Comparison of ENCODE assay signal across 8 cellular contexts in genomic region chr1:40315239-40315794, GRCh38. TPM values are rescaled to one million over a fixed set of nuclear protein-coding genes. Genes with fewer than 3 reads are reported as not detected.
A peak's percentile ranks its signal among the peaks of the same experiment; 100 is the strongest.
DNase-seq lines count a peak whose midpoint lies in the region; ATAC-seq, FAIRE-seq and TF ChIP-seq lines count a peak whose summit lies in the region.

No MANE protein-coding gene starts in this region.

- H3K4me2 ChIP-seq in H1 (ENCODE audit: insufficient read depth in 1 of 2, low read depth in 2 of 2, low read length in 2 of 2): peak overlapping the region; percentile 73 to 95
- peak overlapping the region; percentile 16 for H3K4me2 ChIP-seq in mesenchymal stem cell (ENCODE audit: low read length, poor library complexity, severe bottlenecking)

- H3K27ac ChIP-seq in H1 (ENCODE audit: low read depth, low read length) (no peak overlapping the region), mesenchymal stem cell (ENCODE audit: low read length, poor library complexity, severe bottlenecking) (peak overlapping the region; percentile 9)

- WGBS in H1 (ENCODE audit: extremely low coverage in 1 of 2, insufficient coverage in 1 of 2, insufficient read length in 1 of 2, insufficient replicate concordance in 2 of 2, low coverage in 1 of 2, low lambda C conversion rate in 2 of 2, missing lambda C conversion rate in 1 of 2), 2 experiments: 4% methylated on average over 35 of the region's 42 CpGs; no CpG with 5 or more reads in 1 of the 2 experiments
- 6% methylated on average over 33 of the region's 42 CpGs for WGBS in mesenchymal stem cell

- no peak for TF ChIP-seq EP300 in H1 (IDR thresholded peaks at IDR 0.05; ENCODE audit: borderline replicate concordance in 1 of 2, low read depth in 2 of 2, low read length in 2 of 2)

- H3K27me3 ChIP-seq in H1 (replicated peaks in 1 of 4; ENCODE audit: control insufficient read depth in 3 of 4, extremely low read depth in 1 of 4, insufficient read depth in 3 of 4, low read length in 3 of 4) (peaks cover 20 to 53% (median 45%) of the 10 kb centered on the region in 4 experiments), mesenchymal stem cell (ENCODE audit: control insufficient read depth in 1 of 2, insufficient read depth in 1 of 2, low read length in 2 of 2) (peaks cover 27 to 43% of the 10 kb centered on the region in 2 experiments)

- no peak for FAIRE-seq in H1 (lab: Jason Lieb, UNC)

- no peaks in the 10 kb centered on the region for H3K9me3 Mint-ChIP-seq in activated CD8-positive, alpha-beta memory T cell treated with anti-CD3 and anti-CD28 coated beads, Interleukin-2, amount 10 ng/mL, durations not matched to agents 7 days and 5 days (ENCODE audit: low read depth)

- no peak overlapping the region for H2AK5ac ChIP-seq in H1 (ENCODE audit: low read depth, low read length)
- no peak overlapping the region for H2AK5ac ChIP-seq in mesenchymal stem cell (ENCODE audit: low read length, severe bottlenecking)

- CTCF ChIA-PET in activated CD8-positive, alpha-beta memory T cell treated with anti-CD3 and anti-CD28 coated beads, Interleukin-2, amount 10 ng/mL, durations not matched to agents 7 days and 5 days (lab: Charles Lee): interaction anchor here (0.6 to 9.3 kb wide), 53 partner anchors 9 to 643 kb away, joined by 3 to 106 read pairs (median 5); partner anchors contain the start of genes NT5C1A, PPT1, RLF and SMAP2
- CTCF ChIA-PET in H1 (lab: Charles Lee; ENCODE audit: partially characterized antibody): interaction anchor here (0.6 to 10.4 kb wide), 45 partner anchors 9 to 1816 kb away, joined by 3 to 144 read pairs (median 4); partner anchors contain the start of genes SMAP2 and TMCO2

- DNase-seq in NCI-H82 (lab: John Stamatoyannopoulos, UW) (peak; percentile 83), H1 (ENCODE audit: low read depth in 1 of 2, low spot score in 2 of 2) (peak; percentile 76 to 93), mesenchymal stem cell (peak; percentile 83)
- DNase-seq in activated CD8-positive, alpha-beta memory T cell treated with anti-CD3 and anti-CD28 coated beads, Interleukin-2, amount 10 ng/mL, durations not matched to agents 7 days and 5 days: peak; percentile 90
- peak; percentile 63 to 74 (median 70) for DNase-seq in stimulated activated CD4-positive, alpha-beta T cell treated with anti-CD3 and anti-CD28 coated beads, TNF-alpha, amount 100 ng/mL, for 4 hours (ENCODE audit: low read depth in 3 of 3)

- H2AFZ ChIP-seq in H1 (ENCODE audit: low read length): peak overlapping the region; percentile 82
- H2AFZ ChIP-seq in mesenchymal stem cell (ENCODE audit: low read depth, low read length): peak overlapping the region; percentile 16

- no peak overlapping the region for H2BK20ac ChIP-seq in H1 (ENCODE audit: low read length)

- H3K23ac ChIP-seq in H1 (ENCODE audit: insufficient read length) (no peak overlapping the region), mesenchymal stem cell (ENCODE audit: low read length in 2 of 2) (no peak overlapping the region)

- no peak overlapping the region for H4K5ac ChIP-seq in H1 (ENCODE audit: insufficient read length, low read depth, low read length)

- H2BK12ac ChIP-seq in H1 (ENCODE audit: low read depth, low read length) (no peak overlapping the region; the same call in 1 of the 2 replicates), mesenchymal stem cell (ENCODE audit: low read length in 2 of 2) (peak overlapping the region in 1 of 2 experiments; percentile 49)

- no peaks in the 10 kb centered on the region for H3K79me2 ChIP-seq in H1 (ENCODE audit: control insufficient read depth in 1 of 2, insufficient read depth in 2 of 2, low read length in 2 of 2)

- H3K56ac ChIP-seq in H1 (replicated peaks; ENCODE audit: insufficient read length, low read depth, low read length): no peak overlapping the region

- H2BK120ac ChIP-seq in H1 (replicated peaks; ENCODE audit: low read depth, low read length): no peak overlapping the region
- peak overlapping the region; percentile 61 for H2BK120ac ChIP-seq in mesenchymal stem cell (ENCODE audit: low read depth, low read length)

- TF ChIP-seq CTCF in GM12873 (IDR thresholded peaks at IDR 0.05; ENCODE audit: insufficient read depth, low read depth, low read length, missing control alignments): peak; percentile 95
- TF ChIP-seq CTCF in H1 (IDR thresholded peaks at IDR 0.05; ENCODE audit: control extremely low read depth in 1 of 3, insufficient read depth in 1 of 3, low read depth in 1 of 3, low read length in 3 of 3): peak in 2 of 3 experiments; percentile 69 to 86; a peak in 3 of 4 replicates

- H2BK15ac ChIP-seq in H1 (ENCODE audit: low read length): peak overlapping the region; percentile 88; the same call in 1 of the 2 replicates
- peak overlapping the region; percentile 84 for H2BK15ac ChIP-seq in mesenchymal stem cell (ENCODE audit: low read depth, poor library complexity, severe bottlenecking)

- POLR2A ChIA-PET in H1 (lab: Charles Lee; ENCODE audit: partially characterized antibody): interaction anchor here (0.5 to 2.8 kb wide), 4 partner anchors 19 to 84 kb away, joined by 3 to 8 read pairs (median 4); no protein-coding TSS in a partner anchor

- peak overlapping the region; percentile 74 for H3K4me3 Mint-ChIP-seq in activated CD8-positive, alpha-beta memory T cell treated with anti-CD3 and anti-CD28 coated beads, Interleukin-2, amount 10 ng/mL, durations not matched to agents 7 days and 5 days

- H4K91ac ChIP-seq in H1 (replicated peaks; ENCODE audit: insufficient read length, low read length): no peak overlapping the region
- H4K91ac ChIP-seq in mesenchymal stem cell (ENCODE audit: low read length): peak overlapping the region; percentile 14

- H3K18ac ChIP-seq in H1 (ENCODE audit: extremely low read depth, low read length) (peak overlapping the region; percentile 78; the same call in 1 of the 2 replicates), mesenchymal stem cell (ENCODE audit: low read depth in 1 of 2, low read length in 2 of 2) (peak overlapping the region; percentile 42 to 59)

- H3K4me3 ChIP-seq in H1 (ENCODE audit: extremely low read depth in 1 of 4, insufficient read depth in 2 of 4, low read depth in 3 of 4, low read length in 4 of 4) (peak overlapping the region; percentile 42 to 63 (median 54)), mesenchymal stem cell (ENCODE audit: insufficient read depth in 1 of 2, low read depth in 1 of 2, low read length in 2 of 2) (peak overlapping the region; percentile 2 to 67)

- H3K9ac ChIP-seq in H1 (replicated peaks in 1 of 4; ENCODE audit: extremely low read depth in 1 of 4, low read depth in 3 of 4, low read length in 3 of 4) (peak overlapping the region in 2 of 4 experiments; percentile 41 to 45; a peak in 3 of 7 replicates), mesenchymal stem cell (ENCODE audit: low read length) (peak overlapping the region; percentile 84)

- no peaks in the 10 kb centered on the region for H3K9me3 ChIP-seq in H1 (ENCODE audit: insufficient read depth in 2 of 2, low read depth in 1 of 2, low read length in 1 of 2)
- no peaks in the 10 kb centered on the region for H3K9me3 ChIP-seq in mesenchymal stem cell (ENCODE audit: control insufficient read depth, low read length)

- peak overlapping the region; percentile 66 for H3K27ac Mint-ChIP-seq in activated CD8-positive, alpha-beta memory T cell treated with anti-CD3 and anti-CD28 coated beads, Interleukin-2, amount 10 ng/mL, durations not matched to agents 7 days and 5 days

- H3K4me1 Mint-ChIP-seq in activated CD8-positive, alpha-beta memory T cell treated with anti-CD3 and anti-CD28 coated beads, Interleukin-2, amount 10 ng/mL, durations not matched to agents 7 days and 5 days: peaks cover 42% of the 10 kb centered on the region

- H4K20me1 ChIP-seq in H1 (replicated peaks in 1 of 2; ENCODE audit: control insufficient read depth in 1 of 2, insufficient read depth in 2 of 2, low read length in 2 of 2): no peaks in the 10 kb centered on the region

- peaks cover 1% of the 10 kb centered on the region for H3K36me3 Mint-ChIP-seq in activated CD8-positive, alpha-beta memory T cell treated with anti-CD3 and anti-CD28 coated beads, Interleukin-2, amount 10 ng/mL, durations not matched to agents 7 days and 5 days

- H3K27me3 Mint-ChIP-seq in activated CD8-positive, alpha-beta memory T cell treated with anti-CD3 and anti-CD28 coated beads, Interleukin-2, amount 10 ng/mL, durations not matched to agents 7 days and 5 days: peaks cover 25% of the 10 kb centered on the region

- peak; percentile 60 to 66 for TF ChIP-seq RAD21 in H1 (IDR thresholded peaks at IDR 0.05 in 1 of 2, conservative IDR thresholded peaks at IDR 0.05 in 1 of 2; ENCODE audit: low read depth in 2 of 2, low read length in 2 of 2)

- ATAC-seq in HG03280 (IDR thresholded peaks at IDR 0.05; ENCODE audit: unreplicated experiment) (peak; percentile 68), GM21825 (IDR thresholded peaks at IDR 0.05; ENCODE audit: unreplicated experiment) (no peak)
- ATAC-seq in activated CD8-positive, alpha-beta memory T cell treated with anti-CD3 and anti-CD28 coated beads, Interleukin-2, amount 10 ng/mL, durations not matched to agents 7 days and 5 days: peak; percentile 77

- peaks cover 8 to 18% (median 11%) of the 10 kb centered on the region in 4 experiments for H3K4me1 ChIP-seq in H1 (replicated peaks in 1 of 4; ENCODE audit: control insufficient read depth in 3 of 4, insufficient read depth in 4 of 4, low read length in 3 of 4)
- H3K4me1 ChIP-seq in mesenchymal stem cell (ENCODE audit: control insufficient read depth, insufficient read depth, low read depth, low read length): peaks cover 34% of the 10 kb centered on the region

- TF ChIP-seq POLR2A in H1 (IDR thresholded peaks at IDR 0.05; ENCODE audit: control extremely low read depth in 1 of 2, low read depth in 2 of 2, low read length in 2 of 2): 0 out of 3 replicates have a peak, but pooled peaks of 1 of the 2 experiments have one; percentile 37

- H3K14ac ChIP-seq in H1 (ENCODE audit: insufficient read length): no peak overlapping the region
- no peak overlapping the region for H3K14ac ChIP-seq in mesenchymal stem cell (ENCODE audit: low read length in 2 of 2)

- H2BK5ac ChIP-seq in H1 (ENCODE audit: low read depth, low read length) (no peak overlapping the region; the same call in 1 of the 2 replicates), mesenchymal stem cell (ENCODE audit: low read depth, low read length, poor library complexity, severe bottlenecking) (no peak overlapping the region)

- H3K4ac ChIP-seq in H1 (replicated peaks; ENCODE audit: insufficient read length, low read depth, low read length) (no peak overlapping the region), mesenchymal stem cell (ENCODE audit: low read depth in 1 of 2, low read length in 2 of 2) (peak overlapping the region in 1 of 2 experiments; percentile 17)

- H4K8ac ChIP-seq in H1 (ENCODE audit: extremely low read depth, insufficient read depth, low read length) (no peak overlapping the region), mesenchymal stem cell (ENCODE audit: low read length) (peak overlapping the region; percentile 81)

- no peaks in the 10 kb centered on the region for H3K79me1 ChIP-seq in H1 (ENCODE audit: low read depth, low read length)
- H3K79me1 ChIP-seq in mesenchymal stem cell (replicated peaks; ENCODE audit: low read length, poor library complexity, severe bottlenecking): no peaks in the 10 kb centered on the region

- peaks cover 20% of the 10 kb centered on the region; the same call in 1 of the 2 replicates for H3K23me2 ChIP-seq in H1 (ENCODE audit: low read depth, low read length)

- peaks cover 0 to 5% (median 0%) of the 10 kb centered on the region in 4 experiments; a peak in 1 of 8 replicates for H3K36me3 ChIP-seq in H1 (ENCODE audit: control insufficient read depth in 2 of 4, insufficient read depth in 4 of 4, low read length in 3 of 4)
- H3K36me3 ChIP-seq in mesenchymal stem cell (ENCODE audit: control insufficient read depth in 1 of 2, insufficient read depth in 2 of 2, low read depth in 1 of 2, low read length in 2 of 2): no peaks in the 10 kb centered on the region

RNA-seq across cellular contexts. Expression of gene COL9A2, which starts 1.8 kb away (rescaled TPM):
- total RNA-seq in activated CD8-positive, alpha-beta memory T cell treated with anti-CD3 and anti-CD28 coated beads, Interleukin-2, amount 10 ng/mL, durations not matched to agents 7 days and 5 days: 10 to 100 TPM in 1 of 2 experiments, 1 to 10 TPM in 1; 8.3 to 12.4 TPM
- total RNA-seq in H1 (2021; fragmentation: NEBNext Ultra II Directional; extraction: Animal tissue kit (Norgen Biotek cat#: 25700)): 2.7 and 3.2 TPM in 2 replicates
- 3.3 and 3.7 TPM in 2 replicates for polyA plus RNA-seq in H1 (2011; rRNA removed)
- polyA plus RNA-seq in H1 (2011; cell fraction: cytosol; rRNA removed): 3.6 TPM
- polyA plus RNA-seq in H1 (2011; cell fraction: nucleus; rRNA removed): 20.4 TPM
- 4.1 to 5.4 TPM (median 5.3 TPM) in 4 replicates for polyA plus RNA-seq in H1 (2012, experiment 1 of 2)
- 6.8 TPM for polyA plus RNA-seq in H1 (2012, experiment 2 of 2)
- 3.5 TPM for polyA plus RNA-seq in H1 (2013, experiment 1 of 2)
- 3.2 TPM for polyA plus RNA-seq in H1 (2013, experiment 2 of 2)
- polyA minus RNA-seq in H1 (2011; rRNA and poly(A)+ RNA removed): 0.54 and 0.63 TPM in 2 replicates
- polyA minus RNA-seq in H1 (2011; cell fraction: cytosol; rRNA and poly(A)+ RNA removed): 1.7 TPM
- polyA minus RNA-seq in H1 (2011; cell fraction: nucleus; rRNA and poly(A)+ RNA removed): 1.7 TPM
- polyA plus RNA-seq in mesenchymal stem cell (2013, experiment 1 of 2): 1.1 TPM
- 1.2 TPM for polyA plus RNA-seq in mesenchymal stem cell (2013, experiment 2 of 2)

RNA-seq across cellular contexts. Expression of gene ZMPSTE24, which starts 57.3 kb away (rescaled TPM):
- total RNA-seq in activated CD8-positive, alpha-beta memory T cell treated with anti-CD3 and anti-CD28 coated beads, Interleukin-2, amount 10 ng/mL, durations not matched to agents 7 days and 5 days: 10 to 100 TPM; 23.3 to 41.1 TPM
- 41.5 and 42.9 TPM in 2 replicates for total RNA-seq in H1 (2021; fragmentation: NEBNext Ultra II Directional; extraction: Animal tissue kit (Norgen Biotek cat#: 25700))
- polyA plus RNA-seq in H1 (2011; rRNA removed): 7.9 and 12.7 TPM in 2 replicates
- 15.7 TPM for polyA plus RNA-seq in H1 (2011; cell fraction: cytosol; rRNA removed)
- 5.6 TPM for polyA plus RNA-seq in H1 (2011; cell fraction: nucleus; rRNA removed)
- 15.9 to 30.3 TPM (median 18.2 TPM) in 4 replicates for polyA plus RNA-seq in H1 (2012, experiment 1 of 2)
- polyA plus RNA-seq in H1 (2012, experiment 2 of 2): 2.7 TPM
- polyA plus RNA-seq in H1 (2013, experiment 1 of 2): 58.1 TPM
- polyA plus RNA-seq in H1 (2013, experiment 2 of 2): 63.2 TPM
- 15.8 and 18.8 TPM in 2 replicates for polyA minus RNA-seq in H1 (2011; rRNA and poly(A)+ RNA removed)
- polyA minus RNA-seq in H1 (2011; cell fraction: cytosol; rRNA and poly(A)+ RNA removed): 25.6 TPM
- 12.8 TPM for polyA minus RNA-seq in H1 (2011; cell fraction: nucleus; rRNA and poly(A)+ RNA removed)
- polyA plus RNA-seq in mesenchymal stem cell (2013, experiment 1 of 2): 49.7 TPM
- polyA plus RNA-seq in mesenchymal stem cell (2013, experiment 2 of 2): 51.8 TPM

RNA-seq across cellular contexts. Expression of gene SMAP2, which starts 58.2 kb away (rescaled TPM):
- total RNA-seq in activated CD8-positive, alpha-beta memory T cell treated with anti-CD3 and anti-CD28 coated beads, Interleukin-2, amount 10 ng/mL, durations not matched to agents 7 days and 5 days: 100 to 1,000 TPM; 116 to 145 TPM
- total RNA-seq in H1 (2021; fragmentation: NEBNext Ultra II Directional; extraction: Animal tissue kit (Norgen Biotek cat#: 25700)): 5.0 and 5.5 TPM in 2 replicates
- 3.9 and 4.3 TPM in 2 replicates for polyA plus RNA-seq in H1 (2011; rRNA removed)
- polyA plus RNA-seq in H1 (2011; cell fraction: cytosol; rRNA removed): 4.2 TPM
- polyA plus RNA-seq in H1 (2011; cell fraction: nucleus; rRNA removed): 2.7 TPM
- 4.5 to 6.2 TPM (median 5.6 TPM) in 4 replicates for polyA plus RNA-seq in H1 (2012, experiment 1 of 2)
- 5.7 TPM for polyA plus RNA-seq in H1 (2012, experiment 2 of 2)
- 5.9 TPM for polyA plus RNA-seq in H1 (2013, experiment 1 of 2)
- 4.7 TPM for polyA plus RNA-seq in H1 (2013, experiment 2 of 2)
- 6.1 and 8.1 TPM in 2 replicates for polyA minus RNA-seq in H1 (2011; rRNA and poly(A)+ RNA removed)
- 2.4 TPM for polyA minus RNA-seq in H1 (2011; cell fraction: cytosol; rRNA and poly(A)+ RNA removed)
- 2.5 TPM for polyA minus RNA-seq in H1 (2011; cell fraction: nucleus; rRNA and poly(A)+ RNA removed)
- 24.8 TPM for polyA plus RNA-seq in mesenchymal stem cell (2013, experiment 1 of 2)
- polyA plus RNA-seq in mesenchymal stem cell (2013, experiment 2 of 2): 25.6 TPM

Comparison
In these comparisons a context has a peak if more than half of its experiments do, and no peak if none do; other contexts are left out.
1. RNA of gene SMAP2, which starts 58.2 kb away (total RNA-seq): 116 to 145 TPM in activated CD8-positive, alpha-beta memory T cell treated with anti-CD3 and anti-CD28 coated beads, Interleukin-2, amount 10 ng/mL, durations not matched to agents 7 days and 5 days; 5.0 to 5.5 TPM in H1; every median in the first group is over 10 times any median in the second.
2. Peak in every context shown above with its lines, with median percentiles within 50 percentile points of each other: DNase-seq.